ENCODE assay signal across 16 cellular contexts in the genomic region with DNA sequence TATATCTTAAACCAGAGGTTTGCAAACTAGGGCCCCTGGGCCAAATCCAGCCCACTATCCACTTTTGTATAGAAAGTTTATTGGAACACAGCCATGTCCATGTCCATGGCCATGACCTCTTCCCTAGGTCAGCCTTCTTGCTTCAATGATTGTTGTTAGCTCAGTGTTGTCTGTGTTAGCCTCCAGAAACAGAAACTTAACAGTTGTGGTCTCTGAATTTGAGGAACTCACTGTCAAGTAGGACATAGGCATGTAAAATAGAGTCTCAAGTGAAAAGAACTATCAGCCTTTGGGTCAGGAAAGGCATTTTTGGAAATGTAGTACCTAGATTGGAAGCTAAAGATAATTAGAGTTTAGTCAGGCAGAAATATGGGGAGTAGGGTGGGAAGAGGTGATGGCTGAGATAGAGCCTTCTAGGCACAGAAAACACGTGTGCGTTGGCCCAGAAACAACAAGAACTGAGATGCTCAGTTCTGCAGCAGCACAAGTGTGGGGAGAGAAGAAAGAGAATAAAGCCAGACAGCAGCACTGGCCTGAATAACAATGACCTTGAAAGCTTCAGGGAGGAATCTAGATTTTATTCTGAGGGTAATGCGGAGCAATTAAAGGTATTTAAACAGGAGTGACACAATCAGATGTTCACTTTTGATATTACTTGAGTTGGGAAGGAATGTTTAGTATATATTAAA.
DNase-seq lines count a peak whose midpoint lies in the region; ATAC-seq and TF ChIP-seq lines count a peak whose summit lies in the region.
"Had no signal": no experiment of that assay in that cellular context is flagged by ENCODE, and none has a peak within 500 bp of the region (broad histone marks: within the 10 kb centered on the region; RNA-seq: fewer than 3 reads in every experiment).

No MANE protein-coding gene starts in this region.

- TF ChIP-seq POLR2A in gastroesophageal sphincter (IDR thresholded peaks at IDR 0.05), result no peak

- H3K9me3 ChIP-seq in gastroesophageal sphincter, result peaks cover 0 to 9% (median 0%) of the 10 kb centered on the region in 3 donors

- 39 to 63% methylated on average over 2 to 3 of the region's 3 CpGs for WGBS in gastroesophageal sphincter (ENCODE audit: low coverage in 1 of 2), 2 donors

- H3K4me1 ChIP-seq in gastroesophageal sphincter, result peaks cover 0 to 63% (median 13%) of the 10 kb centered on the region in 3 donors

- H3K27ac Mint-ChIP-seq in naive thymus-derived CD8-positive, alpha-beta T cell, result no peak overlapping the region
- no peak overlapping the region for H3K27ac Mint-ChIP-seq in osteocyte (ENCODE audit: unreplicated experiment)
- H3K27ac Mint-ChIP-seq: stimulated activated naive CD8-positive, alpha-beta T cell treated with anti-CD3 and anti-CD28 coated beads, Interleukin-15, Interleukin-2, amounts not matched to agents 100 ng/mL and 50 ng/mL, for 24 hours had no signal

- H3K9me3 Mint-ChIP-seq in naive thymus-derived CD8-positive, alpha-beta T cell, result no peaks in the 10 kb centered on the region
- H3K9me3 Mint-ChIP-seq in osteocyte (ENCODE audit: unreplicated experiment), result peaks cover 4% of the 10 kb centered on the region
- H3K9me3 Mint-ChIP-seq: stimulated activated naive CD8-positive, alpha-beta T cell treated with anti-CD3 and anti-CD28 coated beads, Interleukin-15, Interleukin-2, amounts not matched to agents 100 ng/mL and 50 ng/mL, for 24 hours had no signal

- peak; percentile 67 for ATAC-seq in GM18498 (IDR thresholded peaks at IDR 0.05; ENCODE audit: unreplicated experiment)
- ATAC-seq in GM21526 (IDR thresholded peaks at IDR 0.05; ENCODE audit: low FRiP score, unreplicated experiment), result peak; percentile 62
- peak; percentile 65 for ATAC-seq in HG03565 (IDR thresholded peaks at IDR 0.05; ENCODE audit: unreplicated experiment)
- ATAC-seq in gastroesophageal sphincter, result no peak
- ATAC-seq in naive thymus-derived CD8-positive, alpha-beta T cell, result no peak
- no peak for ATAC-seq in esophagus mucosa

- no peaks in the 10 kb centered on the region for H3K36me3 ChIP-seq in gastroesophageal sphincter

- H3K4me3 ChIP-seq in gastroesophageal sphincter, result no peak overlapping the region
- H3K4me3 ChIP-seq: skin epidermis had no signal

- peak overlapping the region; percentile 60 to 77 (median 68) for H3K27ac ChIP-seq in gastroesophageal sphincter
- H3K27ac ChIP-seq: skin epidermis had no signal

- POLR2A ChIA-PET in naive thymus-derived CD8-positive, alpha-beta T cell (lab: Charles Lee), result no interaction called here

- H3K4me1 Mint-ChIP-seq in naive thymus-derived CD8-positive, alpha-beta T cell, result peaks cover 0 to 6% (median 0%) of the 10 kb centered on the region in 4 donors
- H3K4me1 Mint-ChIP-seq in osteocyte (ENCODE audit: unreplicated experiment), result no peaks in the 10 kb centered on the region

- no peak for TF ChIP-seq CTCF in gastroesophageal sphincter (IDR thresholded peaks at IDR 0.05)
- no peak for TF ChIP-seq CTCF in osteocyte (IDR thresholded peaks at IDR 0.05)

- peaks cover 0 to 2% (median 0%) of the 10 kb centered on the region in 5 donors for H3K27me3 Mint-ChIP-seq in naive thymus-derived CD8-positive, alpha-beta T cell
- H3K27me3 Mint-ChIP-seq in osteocyte (ENCODE audit: unreplicated experiment), result peaks cover 32% of the 10 kb centered on the region

- TF ChIP-seq EP300 in gastroesophageal sphincter (IDR thresholded peaks at IDR 0.05), result no peak

- H3K36me3 Mint-ChIP-seq in naive thymus-derived CD8-positive, alpha-beta T cell, result peaks cover 0 to 3% (median 0%) of the 10 kb centered on the region in 3 donors
- no peaks in the 10 kb centered on the region for H3K36me3 Mint-ChIP-seq in osteocyte (ENCODE audit: unreplicated experiment)

- H3K4me3 Mint-ChIP-seq in naive thymus-derived CD8-positive, alpha-beta T cell, result no peak overlapping the region
- no peak overlapping the region for H3K4me3 Mint-ChIP-seq in osteocyte (ENCODE audit: unreplicated experiment)
- H3K4me3 Mint-ChIP-seq: stimulated activated naive CD8-positive, alpha-beta T cell treated with anti-CD3 and anti-CD28 coated beads, Interleukin-15, Interleukin-2, amounts not matched to agents 100 ng/mL and 50 ng/mL, for 24 hours had no signal

- H3K27me3 ChIP-seq in gastroesophageal sphincter, result no peaks in the 10 kb centered on the region

- no peak for DNase-seq in stimulated activated CD8-positive, alpha-beta memory T cell treated with anti-CD3 and anti-CD28 coated beads, Interleukin-4, amount 100 ng/mL, for 48 hours
- no peak for DNase-seq in naive thymus-derived CD8-positive, alpha-beta T cell
- no peak for DNase-seq in osteocyte (ENCODE audit: extremely low spot score, unreplicated experiment)
- DNase-seq: activated CD8-positive, alpha-beta memory T cell treated with anti-CD3 and anti-CD28 coated beads for 24 hours; central memory CD4-positive, alpha-beta T cell; effector memory CD4-positive, alpha-beta T cell; GF-D8; NCI-H774; posterior cingulate gyrus had no signal

Comparison
In these comparisons a context has a peak if more than half of its experiments do, and no peak if none do; other contexts are left out.
1. ATAC-seq: peak in GM18498 (single experiment), GM21526 (single experiment) and HG03565 (single experiment); none in gastroesophageal sphincter (single experiment), naive thymus-derived CD8-positive, alpha-beta T cell (0 of 2) and esophagus mucosa (single experiment).